Comparison of ENCODE assay signal across 14 cellular contexts in the genomic region with DNA sequence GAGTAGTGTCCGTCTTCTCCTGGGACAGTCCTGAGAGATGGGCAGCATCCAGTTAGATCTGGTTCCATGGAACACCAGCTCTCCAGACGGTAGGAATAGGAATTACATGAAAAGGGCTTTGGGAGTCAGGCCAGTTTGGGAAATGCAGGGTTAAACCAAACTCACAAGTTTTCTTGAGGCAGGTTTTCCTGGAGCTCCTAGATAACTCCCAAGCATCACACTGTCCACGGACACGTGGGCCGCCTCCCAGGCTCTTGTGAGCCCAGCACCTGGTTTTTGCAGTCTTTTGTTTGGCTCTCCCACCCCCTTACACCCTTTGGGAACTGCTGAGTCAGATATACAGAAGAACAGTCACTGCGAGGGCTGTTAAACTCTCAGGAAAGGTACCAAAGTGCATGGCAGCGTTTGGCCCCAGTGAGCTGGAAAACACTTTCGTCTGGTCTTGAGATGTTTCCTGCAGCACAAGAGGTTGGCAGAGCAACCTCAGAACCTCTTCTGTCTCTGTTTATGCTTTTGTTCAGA.
DNase-seq lines count a peak whose midpoint lies in the region; ATAC-seq, FAIRE-seq and TF ChIP-seq lines count a peak whose summit lies in the region.
"Had no signal": no experiment of that assay in that cellular context is flagged by ENCODE, and none has a peak within 500 bp of the region (broad histone marks: within the 10 kb centered on the region; RNA-seq: fewer than 3 reads in every experiment).

No MANE protein-coding gene starts in this region.

- CTCF ChIA-PET in activated naive CD4-positive, alpha-beta T cell treated with anti-CD3 and anti-CD28 coated beads for 36 hours (lab: Charles Lee): interaction anchor here (1.0 kb wide), 1 partner anchor 12 kb away, joined by 3 read pairs; no protein-coding TSS in a partner anchor

- no peaks in the 10 kb centered on the region for H3K27me3 Mint-ChIP-seq in activated naive CD4-positive, alpha-beta T cell treated with anti-CD3 and anti-CD28 coated beads for 36 hours (ENCODE audit: low read depth)

- FAIRE-seq in urothelium cell line (lab: Jason Lieb, UNC): no peak
- FAIRE-seq: endothelial cell of umbilical vein had no signal

- H3K27ac Mint-ChIP-seq in activated naive CD4-positive, alpha-beta T cell treated with anti-CD3 and anti-CD28 coated beads, Interleukin-2, amount 50 U/mL, for 72 hours: peak overlapping the region; percentile 50 to 70
- no peak overlapping the region for H3K27ac Mint-ChIP-seq in activated naive CD4-positive, alpha-beta T cell treated with anti-CD3 and anti-CD28 coated beads for 36 hours

- H3K9me3 Mint-ChIP-seq in activated naive CD4-positive, alpha-beta T cell treated with anti-CD3 and anti-CD28 coated beads, Interleukin-2, amount 50 U/mL, for 72 hours: no peaks in the 10 kb centered on the region
- H3K9me3 Mint-ChIP-seq in activated naive CD4-positive, alpha-beta T cell treated with anti-CD3 and anti-CD28 coated beads for 36 hours: no peaks in the 10 kb centered on the region

- H3K4me3 ChIP-seq in astrocyte of the cerebellum (ENCODE audit: low read depth, low read length): no peak overlapping the region
- H3K4me3 ChIP-seq: body of pancreas, PC-9 had no signal

- TF ChIP-seq CTCF in astrocyte of the cerebellum (IDR thresholded peaks at IDR 0.05; ENCODE audit: low read depth, low read length, missing control alignments): peak; percentile 53

- H3K4me3 Mint-ChIP-seq in activated naive CD4-positive, alpha-beta T cell treated with anti-CD3 and anti-CD28 coated beads for 36 hours: no peak overlapping the region

- in situ Hi-C loops in astrocyte of the cerebellum (cut with HindIII; ENCODE audit: low sequenced_read_pairs): no loop called here

- no peak for ATAC-seq in activated naive CD4-positive, alpha-beta T cell treated with anti-CD3 and anti-CD28 coated beads, Interleukin-2, amount 50 U/mL, for 72 hours
- ATAC-seq in left lobe of liver: peak; percentile 41
- ATAC-seq: body of pancreas had no signal

- intact Hi-C loops in activated naive CD4-positive, alpha-beta T cell treated with anti-CD3 and anti-CD28 coated beads for 36 hours (cut with micrococcal nuclease): no loop called here

- H3K36me3 Mint-ChIP-seq in activated naive CD4-positive, alpha-beta T cell treated with anti-CD3 and anti-CD28 coated beads, Interleukin-2, amount 50 U/mL, for 72 hours: no peaks in the 10 kb centered on the region
- peaks cover 13% of the 10 kb centered on the region for H3K36me3 Mint-ChIP-seq in activated naive CD4-positive, alpha-beta T cell treated with anti-CD3 and anti-CD28 coated beads for 36 hours (ENCODE audit: low read depth)

- H3K4me1 Mint-ChIP-seq in activated naive CD4-positive, alpha-beta T cell treated with anti-CD3 and anti-CD28 coated beads for 36 hours (ENCODE audit: low read depth): peaks cover 2% of the 10 kb centered on the region

- DNase-seq in activated naive CD4-positive, alpha-beta T cell treated with anti-CD3 and anti-CD28 coated beads, Interleukin-2, amount 50 U/mL, for 72 hours (ENCODE audit: low spot score in 2 of 2): no peak
- DNase-seq in activated naive CD4-positive, alpha-beta T cell treated with anti-CD3 and anti-CD28 coated beads for 36 hours: no peak
- DNase-seq in astrocyte of the cerebellum (ENCODE audit: low read depth) (peak; percentile 12), left lobe of liver (ENCODE audit: low spot score) (no peak), urothelium cell line (ENCODE audit: low spot score) (peak; percentile 57), NK-92 (lab: John Stamatoyannopoulos, UW; ENCODE audit: unreplicated experiment) (no peak), NOMO-1 treated with dmso at 0.1 percent for 144 hours (lab: John Stamatoyannopoulos, UW; ENCODE audit: unreplicated experiment) (no peak)
- no peak for DNase-seq in stimulated activated CD4-positive, alpha-beta T cell treated with anti-CD3 and anti-CD28 coated beads, Interleukin-2, amount 100 ng/mL, for 24 hours
- DNase-seq: activated CD8-positive, alpha-beta memory T cell treated with anti-CD3 and anti-CD28 coated beads, Interleukin-2, amount 50 U/mL, for 48 hours; body of pancreas; NCI-H2029; PC-9; T1000 had no signal

Comparison
In these comparisons a context has a peak if more than half of its experiments do, and no peak if none do; other contexts are left out.
1. DNase-seq: peak in astrocyte of the cerebellum (single experiment) and urothelium cell line (single experiment); none in activated naive CD4-positive, alpha-beta T cell treated with anti-CD3 and anti-CD28 coated beads, Interleukin-2, amount 50 U/mL, for 72 hours (0 of 2), activated naive CD4-positive, alpha-beta T cell treated with anti-CD3 and anti-CD28 coated beads for 36 hours (single experiment), left lobe of liver (single experiment), NK-92 (single experiment), NOMO-1 treated with dmso at 0.1 percent for 144 hours (single experiment) and stimulated activated CD4-positive, alpha-beta T cell treated with anti-CD3 and anti-CD28 coated beads, Interleukin-2, amount 100 ng/mL, for 24 hours (0 of 2).